In the genomic region with DNA sequence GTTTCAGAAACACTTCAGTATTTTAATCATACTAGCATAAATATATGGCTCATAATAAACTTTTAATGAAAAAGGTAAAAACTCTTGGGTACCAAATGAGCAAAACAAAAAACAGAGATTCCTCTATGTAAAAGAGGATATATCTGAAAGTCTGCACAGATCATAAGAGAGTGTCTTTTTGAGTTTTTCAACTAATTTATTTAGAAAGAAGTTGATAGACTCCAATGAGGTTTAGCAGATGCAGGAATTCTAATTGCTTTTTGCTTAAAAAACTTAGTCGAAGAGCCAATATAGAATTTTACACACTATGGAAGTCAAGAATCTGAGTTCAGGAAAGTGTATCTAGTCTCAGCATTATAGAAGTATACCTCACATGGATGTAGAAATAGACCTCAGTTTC, we compare ENCODE assay signal across 18 cellular contexts. TPM values are rescaled to one million over a fixed set of nuclear protein-coding genes. Genes with fewer than 3 reads are reported as not detected.
DNase-seq lines count a peak whose midpoint lies in the region; ATAC-seq, FAIRE-seq and TF ChIP-seq lines count a peak whose summit lies in the region.
"Had no signal": no experiment of that assay in that cellular context is flagged by ENCODE, and none has a peak within 500 bp of the region (broad histone marks: within the 10 kb centered on the region; RNA-seq: fewer than 3 reads in every experiment).

No MANE protein-coding gene starts in this region.

- in situ Hi-C loops in Panc1 (cut with HindIII; ENCODE audit: low pct_unique_long_range_greater_than_20kb, low sequenced_read_pairs): no loop called here

- H2BK120ac ChIP-seq in mesenchymal stem cell (ENCODE audit: low read depth, low read length): no peak overlapping the region

- no peak for TF ChIP-seq CTCF in SK-N-SH (IDR thresholded peaks at IDR 0.05)
- no peak for TF ChIP-seq CTCF in Panc1 (IDR thresholded peaks at IDR 0.05)
- no peak for TF ChIP-seq CTCF in suprapubic skin (IDR thresholded peaks at IDR 0.05)

- H3K4me3 ChIP-seq in SK-N-SH (ENCODE audit: low read depth in 2 of 2, low read length in 1 of 2) (no peak overlapping the region), Panc1 (ENCODE audit: low read depth in 2 of 2, low read length in 2 of 2) (no peak overlapping the region), mesenchymal stem cell (ENCODE audit: insufficient read depth in 1 of 2, low read depth in 1 of 2, low read length in 2 of 2) (no peak overlapping the region), suprapubic skin (no peak overlapping the region)

- H2AK5ac ChIP-seq in mesenchymal stem cell (ENCODE audit: low read length, severe bottlenecking): no peak overlapping the region

- no peak for DNase-seq in SK-N-SH
- DNase-seq in Panc1 (ENCODE audit: low read depth, low spot score): no peak
- peak; percentile 7 for DNase-seq in mesenchymal stem cell
- no peak for DNase-seq in suprapubic skin (ENCODE audit: low spot score in 2 of 2)
- no peak for DNase-seq in NCI-H1417 treated with DMSO at 0.1 percent for 48 hours (lab: John Stamatoyannopoulos, UW)
- DNase-seq in HEK293T (ENCODE audit: extremely low spot score): no peak
- DNase-seq in GM12891 (ENCODE audit: insufficient read length, low spot score): no peak
- DNase-seq: activated CD4-positive, alpha-beta T cell treated with anti-CD3 and anti-CD28 coated beads, Interleukin-2, amount 10 ng/mL, durations not matched to agents 7 days and 5 days; activated naive CD8-positive, alpha-beta T cell treated with anti-CD3 and anti-CD28 coated beads for 36 hours; activated T-cell treated with anti-CD3 and anti-CD28 coated beads, Interleukin-2, amount 50 U/mL, for 1 hour; endodermal cell; immature natural killer cell; NCI-H2171; Right ventricle myocardium superior had no signal

- H2BK12ac ChIP-seq in mesenchymal stem cell (ENCODE audit: low read length in 2 of 2): no peak overlapping the region

- peaks cover 43% of the 10 kb centered on the region for H3K79me2 ChIP-seq in SK-N-SH (ENCODE audit: insufficient read depth)
- H3K79me2 ChIP-seq: parathyroid adenoma had no signal

- H3K4ac ChIP-seq in mesenchymal stem cell (ENCODE audit: low read depth in 1 of 2, low read length in 2 of 2): no peak overlapping the region

- H2BK5ac ChIP-seq in mesenchymal stem cell (ENCODE audit: low read depth, low read length, poor library complexity, severe bottlenecking): no peak overlapping the region

- H3K4me1 ChIP-seq in SK-N-SH (ENCODE audit: control insufficient read depth in 1 of 2, insufficient read depth in 2 of 2, low read depth in 1 of 2, low read length in 1 of 2): peaks cover 13 to 32% of the 10 kb centered on the region in 2 experiments; a peak in 3 of 4 replicates
- peaks cover 32% of the 10 kb centered on the region for H3K4me1 ChIP-seq in Panc1 (ENCODE audit: control insufficient read depth, insufficient read depth, low read length)
- peaks cover 3% of the 10 kb centered on the region for H3K4me1 ChIP-seq in mesenchymal stem cell (ENCODE audit: control insufficient read depth, insufficient read depth, low read depth, low read length)
- H3K4me1 ChIP-seq in suprapubic skin: peaks cover 32% of the 10 kb centered on the region
- H3K4me1 ChIP-seq: parathyroid adenoma had no signal

- H3K23ac ChIP-seq in mesenchymal stem cell (ENCODE audit: low read length in 2 of 2): no peak overlapping the region

- H3K4me2 ChIP-seq in SK-N-SH: no peak overlapping the region
- H3K4me2 ChIP-seq in mesenchymal stem cell (ENCODE audit: low read length, poor library complexity, severe bottlenecking): no peak overlapping the region

- H4K8ac ChIP-seq in mesenchymal stem cell (ENCODE audit: low read length): no peak overlapping the region

- H3K9ac ChIP-seq in SK-N-SH (no peak overlapping the region), mesenchymal stem cell (ENCODE audit: low read length) (peak overlapping the region; percentile 92)
- H3K9ac ChIP-seq: parathyroid adenoma had no signal

- no TSS peak for BruUV-seq in Panc1 (replicated peaks; lab: Mats Ljungman, UMichigan)

- H3K9me3 ChIP-seq in SK-N-SH: no peaks in the 10 kb centered on the region
- H3K9me3 ChIP-seq in Panc1 (ENCODE audit: control insufficient read depth, insufficient read depth, low read depth, low read length): no peaks in the 10 kb centered on the region
- H3K9me3 ChIP-seq in mesenchymal stem cell (ENCODE audit: control insufficient read depth, low read length): no peaks in the 10 kb centered on the region
- H3K9me3 ChIP-seq in suprapubic skin: no peaks in the 10 kb centered on the region

- H3F3A ChIP-seq in SK-N-SH (replicated peaks; ENCODE audit: insufficient read depth): peaks cover 46% of the 10 kb centered on the region

- H3K36me3 ChIP-seq in SK-N-SH (replicated peaks in 1 of 2; ENCODE audit: control insufficient read depth in 1 of 2, insufficient read depth in 2 of 2, low read length in 1 of 2): no peaks in the 10 kb centered on the region
- no peaks in the 10 kb centered on the region; the same call in 1 of the 2 replicates for H3K36me3 ChIP-seq in Panc1 (ENCODE audit: control insufficient read depth, insufficient read depth, low read length)
- no peaks in the 10 kb centered on the region for H3K36me3 ChIP-seq in mesenchymal stem cell (ENCODE audit: control insufficient read depth in 1 of 2, insufficient read depth in 2 of 2, low read depth in 1 of 2, low read length in 2 of 2)
- no peaks in the 10 kb centered on the region for H3K36me3 ChIP-seq in suprapubic skin

- ATAC-seq in SK-N-SH treated with all-trans-retinoic acid at 6 μM for 48 hours (no peak), Panc1 (no peak)
- ATAC-seq: foreskin keratinocyte had no signal

- H2AFZ ChIP-seq in SK-N-SH (ENCODE audit: low read depth) (peak overlapping the region; percentile 43), mesenchymal stem cell (ENCODE audit: low read depth, low read length) (no peak overlapping the region)
- H2AFZ ChIP-seq: parathyroid adenoma had no signal

- no peak for TF ChIP-seq RAD21 in SK-N-SH (IDR thresholded peaks at IDR 0.05; ENCODE audit: low read length)

- H3K9me2 ChIP-seq in SK-N-SH: no peaks in the 10 kb centered on the region

- intact Hi-C loops in Panc1 (cut with micrococcal nuclease; ENCODE audit: unreplicated experiment): loop anchor here (5.0 kb wide), 1 partner anchor 33 kb away; no protein-coding TSS in a partner anchor

- TF ChIP-seq EP300 in SK-N-SH (IDR thresholded peaks at IDR 0.05; ENCODE audit: borderline replicate concordance in 1 of 2, low read depth in 1 of 2, low read length in 1 of 2) (no peak), suprapubic skin (IDR thresholded peaks at IDR 0.05) (no peak)

- peaks cover 3% of the 10 kb centered on the region; the same call in 1 of the 2 replicates for H4K20me1 ChIP-seq in SK-N-SH (ENCODE audit: insufficient read depth)

- CTCF ChIA-PET in SK-N-SH (lab: Yijun Ruan, JAX): interaction anchor here (0.7 to 2.8 kb wide), 4 partner anchors 12 to 359 kb away, joined by 3 to 16 read pairs (median 7); no protein-coding TSS in a partner anchor
- CTCF ChIA-PET in Panc1 (lab: Charles Lee): no interaction called here
- CTCF ChIA-PET in HEK293T (lab: Yijun Ruan, JAX): interaction anchor here (0.6 kb wide), 1 partner anchor 450 kb away, joined by 3 read pairs; no protein-coding TSS in a partner anchor

- no peak overlapping the region for H2BK15ac ChIP-seq in mesenchymal stem cell (ENCODE audit: low read depth, poor library complexity, severe bottlenecking)

- FAIRE-seq in GM12891 (lab: Jason Lieb, UNC): no peak

- WGBS in SK-N-SH (ENCODE audit: low lambda C conversion rate): 38% methylated on average over 1 of the region's 1 CpG
- WGBS in mesenchymal stem cell: no CpG with 5 or more reads among the region's 1 CpG
- WGBS in suprapubic skin: 98% methylated on average over 1 of the region's 1 CpG

- no peak overlapping the region for H3K14ac ChIP-seq in mesenchymal stem cell (ENCODE audit: low read length in 2 of 2)

- H3K18ac ChIP-seq in mesenchymal stem cell (ENCODE audit: low read depth in 1 of 2, low read length in 2 of 2): no peak overlapping the region

- H3K27me3 ChIP-seq in SK-N-SH (ENCODE audit: insufficient read depth) (no peaks in the 10 kb centered on the region), Panc1 (ENCODE audit: control insufficient read depth, insufficient read depth, low read length) (no peaks in the 10 kb centered on the region), mesenchymal stem cell (ENCODE audit: control insufficient read depth in 1 of 2, insufficient read depth in 1 of 2, low read length in 2 of 2) (no peaks in the 10 kb centered on the region), suprapubic skin (no peaks in the 10 kb centered on the region)
- H3K27me3 ChIP-seq: foreskin keratinocyte had no signal

- POLR2A ChIA-PET in SK-N-SH (lab: Yijun Ruan, JAX): interaction anchor here (3.4 kb wide), 1 partner anchor 34 kb away, joined by 16 read pairs; no protein-coding TSS in a partner anchor
- POLR2A ChIA-PET in Panc1 (lab: Charles Lee): interaction anchor here (0.5 to 1.1 kb wide), 2 partner anchors 10 to 16 kb away, joined by 3 to 15 read pairs; no protein-coding TSS in a partner anchor
- POLR2A ChIA-PET in HEK293T (lab: Yijun Ruan, JAX): no interaction called here

- no peak overlapping the region for H4K91ac ChIP-seq in mesenchymal stem cell (ENCODE audit: low read length)

- H3K27ac ChIP-seq in SK-N-SH (ENCODE audit: low read depth in 2 of 2, low read length in 1 of 2): peak overlapping the region; percentile 64 to 94; a peak in 3 of 4 replicates
- H3K27ac ChIP-seq in Panc1 (ENCODE audit: low read length): peak overlapping the region; percentile 98
- no peak overlapping the region for H3K27ac ChIP-seq in mesenchymal stem cell (ENCODE audit: low read length, poor library complexity, severe bottlenecking)
- H3K27ac ChIP-seq in suprapubic skin: peak overlapping the region; percentile 99
- H3K27ac ChIP-seq: foreskin keratinocyte, parathyroid adenoma had no signal

- TF ChIP-seq POLR2A in suprapubic skin (IDR thresholded peaks at IDR 0.05): no peak
- TF ChIP-seq POLR2A in GM12891 (IDR thresholded peaks at IDR 0.05; ENCODE audit: low read depth, low read length): no peak

- no peaks in the 10 kb centered on the region for H3K79me1 ChIP-seq in mesenchymal stem cell (replicated peaks; ENCODE audit: low read length, poor library complexity, severe bottlenecking)

RNA-seq across cellular contexts. Expression of a gene that starts 3.4 kb away (rescaled TPM):
- 23.9 and 26.0 TPM in 2 replicates for polyA plus RNA-seq in SK-N-SH (2012; rRNA removed)
- polyA plus RNA-seq in SK-N-SH (2012; cell fraction: cytosol; rRNA removed): 21.8 and 23.5 TPM in 2 replicates
- 44.7 and 64.0 TPM in 2 replicates for polyA plus RNA-seq in SK-N-SH (2012; cell fraction: nucleus; rRNA removed)
- total RNA-seq in Panc1 (2021; ENCODE audit: unreplicated experiment) (33.4 TPM), suprapubic skin (10 to 100 TPM; 58.0 to 97.8 (median 64.4) TPM)
- 28.9 TPM for polyA plus RNA-seq in Panc1 (2012; ENCODE audit: insufficient read length)
- 29.2 TPM for polyA plus RNA-seq in mesenchymal stem cell (2013, experiment 1 of 2)
- polyA plus RNA-seq in mesenchymal stem cell (2013, experiment 2 of 2): 30.7 TPM
- 20.4 TPM for polyA plus RNA-seq in GM12891 (2012; ENCODE audit: low read depth, missing spikeins)

RNA-seq across cellular contexts. Expression of a gene that starts 5.1 kb away (rescaled TPM):
- polyA plus RNA-seq in SK-N-SH (2012; rRNA removed): 0.38 and 0.47 TPM in 2 replicates
- polyA plus RNA-seq in SK-N-SH (2012; cell fraction: cytosol; rRNA removed): 0.29 and 0.42 TPM in 2 replicates
- 1.1 and 1.8 TPM in 2 replicates for polyA plus RNA-seq in SK-N-SH (2012; cell fraction: nucleus; rRNA removed)
- total RNA-seq in Panc1 (2021; ENCODE audit: unreplicated experiment): 9.3 TPM
- polyA plus RNA-seq in Panc1 (2012; ENCODE audit: insufficient read length): 5.8 TPM
- polyA plus RNA-seq in mesenchymal stem cell (2013, experiment 1 of 2): 1.8 TPM
- 1.8 TPM for polyA plus RNA-seq in mesenchymal stem cell (2013, experiment 2 of 2)
- 1 to 10 TPM in 2 of 4 donors, under 1 TPM in 2; 0.53 to 3.0 (median 1.2) TPM for total RNA-seq in suprapubic skin
- polyA plus RNA-seq in GM12891 (2012; ENCODE audit: low read depth, missing spikeins): 0.10 TPM
- total RNA-seq: mononuclear cell had no signal
- polyA plus RNA-seq: immature natural killer cell had no signal
